15 cellular contexts compared by ENCODE assay signal in the genomic region with DNA sequence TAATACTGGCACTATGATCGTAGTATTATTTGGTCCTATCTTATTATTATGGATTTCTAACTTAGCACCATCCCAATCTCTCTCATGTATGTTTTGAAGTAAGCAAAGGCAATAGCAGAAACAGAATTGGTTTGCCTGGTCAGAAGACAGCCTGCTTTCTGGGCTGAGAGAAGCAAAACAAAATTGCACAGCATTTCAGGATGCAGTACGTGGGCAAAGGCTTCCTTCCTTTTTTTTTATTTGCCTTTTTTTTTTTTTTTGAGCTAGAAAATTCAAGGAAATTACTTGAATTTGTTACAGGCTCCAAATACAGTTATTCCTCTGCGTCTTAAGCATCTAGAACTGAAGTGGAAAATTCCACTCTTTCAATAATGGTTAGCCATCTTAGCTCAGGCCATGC. TPM values are rescaled to one million over a fixed set of nuclear protein-coding genes. Genes with fewer than 3 reads are reported as not detected.
"Had no signal": no experiment of that assay in that cellular context is flagged by ENCODE, and none has a peak within 500 bp of the region (broad histone marks: within the 10 kb centered on the region; RNA-seq: fewer than 3 reads in every experiment).

No MANE protein-coding gene starts in this region.

- DNase-seq: activated CD4-positive, alpha-beta T cell treated with anti-CD3 and anti-CD28 coated beads, Interleukin-2, amount 50 U/mL, for 4 hours; activated effector memory CD4-positive, alpha-beta T cell treated with Interleukin-2 at 50 U/mL for 16 hours; activated T-cell treated with anti-CD3 and anti-CD28 coated beads, Interleukin-2, amount 50 U/mL, for 1 hour; amniotic stem cell; left ventricle myocardium superior; mesenchymal stem cell; nephron progenitor cell; stimulated activated CD4-positive, alpha-beta T cell treated with anti-CD3 and anti-CD28 coated beads, Interleukin-2, amount 100 ng/mL, for 48 hours; stimulated activated naive CD4-positive, alpha-beta T cell treated with Interleukin-2 at 50 U/mL for 16 hours; T-helper 17 cell; trophoblast cell had no signal

- H3K4me1 Mint-ChIP-seq: brain, T-helper 17 cell had no signal

- H3K27ac Mint-ChIP-seq: activated naive CD4-positive, alpha-beta T cell treated with anti-CD3 and anti-CD28 coated beads, Interleukin-2, amount 50 U/mL, for 72 hours; brain; nephron progenitor cell; T-helper 17 cell had no signal

- ATAC-seq: activated CD4-positive, CD25-positive, alpha-beta regulatory T cell treated with anti-CD3 and anti-CD28 coated beads, Interleukin-2, amount 50 U/mL, for 24 hours; activated naive CD4-positive, alpha-beta T cell treated with anti-CD3 and anti-CD28 coated beads, Interleukin-2, amount 50 U/mL, for 72 hours; esophagus mucosa; left ventricle myocardium superior; T-helper 17 cell had no signal

- H3K4me3 Mint-ChIP-seq: brain, nephron progenitor cell, T-helper 17 cell had no signal

- H3K36me3 Mint-ChIP-seq: activated naive CD4-positive, alpha-beta T cell treated with anti-CD3 and anti-CD28 coated beads, Interleukin-2, amount 50 U/mL, for 72 hours; brain had no signal

- H3K9me3 Mint-ChIP-seq: activated naive CD4-positive, alpha-beta T cell treated with anti-CD3 and anti-CD28 coated beads, Interleukin-2, amount 50 U/mL, for 72 hours; nephron progenitor cell had no signal

RNA-seq across cellular contexts. Expression of gene CDA, which starts 8.8 kb away (rescaled TPM):
- total RNA-seq: activated naive CD4-positive, alpha-beta T cell treated with anti-CD3 and anti-CD28 coated beads, Interleukin-2, amount 50 U/mL, for 72 hours had no signal

RNA-seq across cellular contexts. Expression of gene FAM43B, which starts 45.3 kb away (rescaled TPM):
- total RNA-seq: activated naive CD4-positive, alpha-beta T cell treated with anti-CD3 and anti-CD28 coated beads, Interleukin-2, amount 50 U/mL, for 72 hours; T-helper 17 cell had no signal
